ENCODE assay signal across 30 cellular contexts in genomic region chr13:77831870-77832269, GRCh38.
DNase-seq lines count a peak whose midpoint lies in the region; ATAC-seq and TF ChIP-seq lines count a peak whose summit lies in the region.
"Had no signal": no experiment of that assay in that cellular context is flagged by ENCODE, and none has a peak within 500 bp of the region (broad histone marks: within the 10 kb centered on the region; RNA-seq: fewer than 3 reads in every experiment).

No MANE protein-coding gene starts in this region.

- no peak for TF ChIP-seq CTCF in SK-N-SH (IDR thresholded peaks at IDR 0.05)
- no peak for TF ChIP-seq CTCF in foreskin keratinocyte (conservative IDR thresholded peaks at IDR 0.05)

- no peak for TF ChIP-seq EP300 in SK-N-SH (IDR thresholded peaks at IDR 0.05; ENCODE audit: borderline replicate concordance in 1 of 2, low read depth in 1 of 2, low read length in 1 of 2)

- H3K27me3 ChIP-seq in SK-N-SH (ENCODE audit: insufficient read depth) (no peaks in the 10 kb centered on the region), SJCRH30 (no peaks in the 10 kb centered on the region), foreskin keratinocyte (no peaks in the 10 kb centered on the region)
- H3K27me3 ChIP-seq: adrenal gland, brain microvascular endothelial cell, sigmoid colon, transverse colon had no signal

- ATAC-seq in SK-N-SH treated with all-trans-retinoic acid at 6 μM for 48 hours (no peak), foreskin keratinocyte (no peak)
- ATAC-seq: activated CD4-positive, alpha-beta T cell treated with anti-CD3 and anti-CD28 coated beads for 36 hours; activated CD8-positive, alpha-beta T cell treated with anti-CD3 and anti-CD28 coated beads, Interleukin-2, amount 10 ng/mL, durations not matched to agents 7 days and 5 days; activated T-helper 17 cell treated with anti-CD3 and anti-CD28 coated beads, Interleukin-2, amount 50 U/mL, for 72 hours; psoas muscle had no signal

- H2AFZ ChIP-seq in SK-N-SH (ENCODE audit: low read depth), result peak overlapping the region; percentile 22; the same call in 1 of the 2 replicates

- H3K4me3 ChIP-seq in SK-N-SH (ENCODE audit: low read depth in 2 of 2, low read length in 1 of 2) (no peak overlapping the region), SJCRH30 (no peak overlapping the region)
- H3K4me3 ChIP-seq: adrenal gland, psoas muscle, sigmoid colon, transverse colon had no signal

- no peaks in the 10 kb centered on the region for H4K20me1 ChIP-seq in SK-N-SH (ENCODE audit: insufficient read depth)

- WGBS in SK-N-SH (ENCODE audit: low lambda C conversion rate), result 66% methylated on average over 5 of the region's 5 CpGs

- H3F3A ChIP-seq in SK-N-SH (replicated peaks; ENCODE audit: insufficient read depth), result no peaks in the 10 kb centered on the region

- H3K9me3 ChIP-seq in SK-N-SH (no peaks in the 10 kb centered on the region), SJCRH30 (replicated peaks) (no peaks in the 10 kb centered on the region)
- H3K9me3 ChIP-seq: adrenal gland, psoas muscle, sigmoid colon, transverse colon had no signal

- CTCF ChIA-PET in SK-N-SH (lab: Yijun Ruan, JAX), result no interaction called here

- POLR2A ChIA-PET in SK-N-SH (lab: Yijun Ruan, JAX), result no interaction called here

- no peak overlapping the region for H3K4me2 ChIP-seq in SK-N-SH
- H3K4me2 ChIP-seq: KMS-11 had no signal

- no peak overlapping the region for H3K9ac ChIP-seq in SK-N-SH
- H3K9ac ChIP-seq: KMS-11 had no signal

- no peaks in the 10 kb centered on the region for H3K9me2 ChIP-seq in SK-N-SH

- H3K36me3 ChIP-seq in SK-N-SH (replicated peaks in 1 of 2; ENCODE audit: control insufficient read depth in 1 of 2, insufficient read depth in 2 of 2, low read length in 1 of 2), result no peaks in the 10 kb centered on the region
- H3K36me3 ChIP-seq in SJCRH30, result no peaks in the 10 kb centered on the region
- H3K36me3 ChIP-seq: adrenal gland, brain microvascular endothelial cell, sigmoid colon, transverse colon had no signal

- H3K4me1 ChIP-seq in SK-N-SH (ENCODE audit: control insufficient read depth in 1 of 2, insufficient read depth in 2 of 2, low read depth in 1 of 2, low read length in 1 of 2) (no peaks in the 10 kb centered on the region; a peak in 1 of 4 replicates), SJCRH30 (no peaks in the 10 kb centered on the region), foreskin keratinocyte (no peaks in the 10 kb centered on the region)
- H3K4me1 ChIP-seq: psoas muscle had no signal

- no peak for DNase-seq in SK-N-SH
- DNase-seq in medulla oblongata (ENCODE audit: extremely low spot score), result peak; percentile 41
- no peak for DNase-seq in SJCRH30
- DNase-seq in NCI-H524 treated with DMSO at 0.1 percent for 48 hours (lab: John Stamatoyannopoulos, UW), result no peak
- no peak for DNase-seq in NCI-H774 (lab: John Stamatoyannopoulos, UW)
- no peak for DNase-seq in foreskin keratinocyte
- DNase-seq: activated CD4-positive, alpha-beta T cell treated with anti-CD3 and anti-CD28 coated beads for 36 hours; activated CD8-positive, alpha-beta T cell treated with anti-CD3 and anti-CD28 coated beads, Interleukin-2, amount 10 ng/mL, durations not matched to agents 7 days and 5 days; activated naive CD4-positive, alpha-beta T cell treated with anti-CD3 and anti-CD28 coated beads, Interleukin-2, amount 10 ng/mL, durations not matched to agents 7 days and 5 days; adrenal gland; brain microvascular endothelial cell; COR-L47; effector CD4-positive, alpha-beta T cell; islet precursor cell; MM.1S; NCI-H1436 treated with DMSO at 0.1 percent for 48 hours; NCI-H345; nucleus accumbens; OCI-M1; psoas muscle; sigmoid colon; stimulated activated CD4-positive, alpha-beta T cell treated with anti-CD3 and anti-CD28 coated beads, Interleukin-4, amount 100 ng/mL, for 24 hours; transverse colon had no signal

- no peaks in the 10 kb centered on the region for H3K79me2 ChIP-seq in SK-N-SH (ENCODE audit: insufficient read depth)

- H3K27ac ChIP-seq in SK-N-SH (ENCODE audit: low read depth in 2 of 2, low read length in 1 of 2) (no peak overlapping the region), angular gyrus (ENCODE audit: low read depth, low read length) (peak overlapping the region; percentile 32), SJCRH30 (no peak overlapping the region), foreskin keratinocyte (no peak overlapping the region)
- H3K27ac ChIP-seq: 22Rv1, brain microvascular endothelial cell, epithelial cell of prostate, KMS-11, psoas muscle, VCaP had no signal

- TF ChIP-seq RAD21 in SK-N-SH (IDR thresholded peaks at IDR 0.05; ENCODE audit: low read length), result no peak

TF ChIP-seq in SK-N-SH, 30 proteins besides CTCF, POLR2A, EP300 and RAD21 (continues in another document):
- TF ChIP-seq MEF2A (IDR thresholded peaks at IDR 0.05; ENCODE audit: borderline replicate concordance, low read depth) (no peak), POLR2AphosphoS5 (IDR thresholded peaks at IDR 0.05; ENCODE audit: low read depth, low read length) (no peak), RXRA (IDR thresholded peaks at IDR 0.05; ENCODE audit: borderline replicate concordance, low read depth) (no peak), SIN3A (IDR thresholded peaks at IDR 0.05; ENCODE audit: borderline replicate concordance, low read depth, low read length) (no peak), MXI1 (IDR thresholded peaks at IDR 0.05; ENCODE audit: low read depth, low read length) (no peak), CHD2 (IDR thresholded peaks at IDR 0.05; ENCODE audit: low read length, partially characterized antibody) (no peak), JUND (IDR thresholded peaks at IDR 0.05) (no peak), RCOR1 (IDR thresholded peaks at IDR 0.05; ENCODE audit: low read length) (no peak)
- TF ChIP-seq, protein P1, sequence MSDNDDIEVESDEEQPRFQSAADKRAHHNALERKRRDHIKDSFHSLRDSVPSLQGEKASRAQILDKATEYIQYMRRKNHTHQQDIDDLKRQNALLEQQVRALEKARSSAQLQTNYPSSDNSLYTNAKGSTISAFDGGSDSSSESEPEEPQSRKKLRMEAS (IDR thresholded peaks at IDR 0.05; ENCODE audit: low read depth), result no peak
- TF ChIP-seq, protein P2, sequence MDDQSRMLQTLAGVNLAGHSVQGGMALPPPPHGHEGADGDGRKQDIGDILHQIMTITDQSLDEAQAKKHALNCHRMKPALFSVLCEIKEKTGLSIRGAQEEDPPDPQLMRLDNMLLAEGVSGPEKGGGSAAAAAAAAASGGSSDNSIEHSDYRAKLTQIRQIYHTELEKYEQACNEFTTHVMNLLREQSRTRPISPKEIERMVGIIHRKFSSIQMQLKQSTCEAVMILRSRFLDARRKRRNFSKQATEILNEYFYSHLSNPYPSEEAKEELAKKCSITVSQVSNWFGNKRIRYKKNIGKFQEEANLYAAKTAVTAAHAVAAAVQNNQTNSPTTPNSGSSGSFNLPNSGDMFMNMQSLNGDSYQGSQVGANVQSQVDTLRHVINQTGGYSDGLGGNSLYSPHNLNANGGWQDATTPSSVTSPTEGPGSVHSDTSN (IDR thresholded peaks at IDR 0.05), result no peak

TF ChIP-seq in SK-N-SH treated with all-trans-retinoic acid at 6 μM for 48 hours, 23 proteins besides CTCF, POLR2A, EP300 and RAD21:
- no peak for TF ChIP-seq OSR1 (CRISPR knock-in tag; IDR thresholded peaks at IDR 0.05)
